Comparison of ENCODE assay signal across 13 cellular contexts in genomic region chr7:154304740-154305679, GRCh38.
DNase-seq lines count a peak whose midpoint lies in the region; ATAC-seq and TF ChIP-seq lines count a peak whose summit lies in the region.
"Had no signal": no experiment of that assay in that cellular context is flagged by ENCODE, and none has a peak within 500 bp of the region (broad histone marks: within the 10 kb centered on the region; RNA-seq: fewer than 3 reads in every experiment).

No MANE protein-coding gene starts in this region.

- no peak overlapping the region for H3K4me3 Mint-ChIP-seq in activated naive CD4-positive, alpha-beta T cell treated with anti-CD3 and anti-CD28 coated beads, Interleukin-2, amount 50 U/mL, for 24 hours
- H3K4me3 Mint-ChIP-seq: activated CD8-positive, alpha-beta T cell treated with anti-CD3 and anti-CD28 coated beads for 36 hours had no signal

- no peak overlapping the region for H2AK5ac ChIP-seq in mesendoderm (ENCODE audit: low read length)

- no CpG with 5 or more reads among the region's 57 CpGs for WGBS in mesendoderm (ENCODE audit: extremely low coverage, insufficient coverage, low lambda C conversion rate)

- BruUV-seq in OCI-LY7 (replicated peaks; lab: Mats Ljungman, UMichigan) = no TSS peak

- H3K4me2 ChIP-seq in mesendoderm (ENCODE audit: low read length) (no peak overlapping the region), OCI-LY7 (ENCODE audit: low read length) (no peak overlapping the region)

- H2BK5ac ChIP-seq in mesendoderm (ENCODE audit: low read length) = no peak overlapping the region

- CTCF ChIA-PET in OCI-LY7 (lab: Charles Lee; ENCODE audit: unreplicated experiment) = no interaction called here

- H3K18ac ChIP-seq in mesendoderm (ENCODE audit: low read length) = no peak overlapping the region

- H3K23ac ChIP-seq in mesendoderm (ENCODE audit: low read length) = no peak overlapping the region

- no peak for ATAC-seq in HG03378 (IDR thresholded peaks at IDR 0.05; ENCODE audit: unreplicated experiment)
- ATAC-seq: activated CD8-positive, alpha-beta T cell treated with anti-CD3 and anti-CD28 coated beads for 36 hours had no signal

- intact Hi-C loops in OCI-LY7 (cut with micrococcal nuclease; ENCODE audit: unreplicated experiment) = no loop called here

- no peak for DNase-seq in activated naive CD4-positive, alpha-beta T cell (lab: John Stamatoyannopoulos, UW)
- DNase-seq in cerebellar cortex (ENCODE audit: low spot score) = peak; percentile 35
- DNase-seq in mesendoderm = peak; percentile 88
- no peak for DNase-seq in NCI-H226
- no peak for DNase-seq in OCI-LY7 (ENCODE audit: low spot score)
- no peak for DNase-seq in stimulated activated CD8-positive, alpha-beta memory T cell treated with anti-CD3 and anti-CD28 coated beads, Interleukin-4, amount 100 ng/mL, for 48 hours
- DNase-seq: activated CD8-positive, alpha-beta T cell treated with anti-CD3 and anti-CD28 coated beads for 36 hours; activated gamma-delta T cell had no signal

- no peaks in the 10 kb centered on the region for H3K36me3 Mint-ChIP-seq in activated naive CD4-positive, alpha-beta T cell treated with anti-CD3 and anti-CD28 coated beads, Interleukin-2, amount 50 U/mL, for 24 hours

- H3K79me2 ChIP-seq in mesendoderm (ENCODE audit: control insufficient read depth, insufficient read depth, low read length) (no peaks in the 10 kb centered on the region), OCI-LY7 (ENCODE audit: insufficient read depth, low read depth, low read length) (no peaks in the 10 kb centered on the region)

- no peak overlapping the region for H3K9ac ChIP-seq in mesendoderm (ENCODE audit: low read length)

- no peaks in the 10 kb centered on the region for H3K9me2 ChIP-seq in OCI-LY7 (ENCODE audit: insufficient read depth, low read length)

- H4K8ac ChIP-seq in mesendoderm (ENCODE audit: low read depth, low read length) = no peak overlapping the region

- no peak overlapping the region for H4K5ac ChIP-seq in mesendoderm (ENCODE audit: low read length)

- H3K36me3 ChIP-seq in mesendoderm (ENCODE audit: control insufficient read depth, insufficient read depth, low read length) (no peaks in the 10 kb centered on the region), OCI-LY7 (ENCODE audit: insufficient read depth, low read length) (no peaks in the 10 kb centered on the region)
- H3K36me3 ChIP-seq: breast epithelium, SJSA1, thoracic aorta had no signal

- no peaks in the 10 kb centered on the region for H4K20me1 ChIP-seq in OCI-LY7 (ENCODE audit: insufficient read depth, low read length)

- peak overlapping the region; percentile 18 for H3K27ac Mint-ChIP-seq in activated naive CD4-positive, alpha-beta T cell treated with anti-CD3 and anti-CD28 coated beads, Interleukin-2, amount 50 U/mL, for 24 hours
- H3K27ac Mint-ChIP-seq: activated CD8-positive, alpha-beta T cell treated with anti-CD3 and anti-CD28 coated beads for 36 hours had no signal

- H2BK120ac ChIP-seq in mesendoderm (ENCODE audit: low read depth, low read length) = no peak overlapping the region

- no peaks in the 10 kb centered on the region for H3K9me3 Mint-ChIP-seq in activated naive CD4-positive, alpha-beta T cell treated with anti-CD3 and anti-CD28 coated beads, Interleukin-2, amount 50 U/mL, for 24 hours
- H3K9me3 Mint-ChIP-seq: activated CD8-positive, alpha-beta T cell treated with anti-CD3 and anti-CD28 coated beads for 36 hours had no signal

- H2AFZ ChIP-seq in OCI-LY7 (ENCODE audit: low read length) = no peak overlapping the region

- H3K56ac ChIP-seq in mesendoderm (ENCODE audit: low read length) = peak overlapping the region; percentile 5

- no peaks in the 10 kb centered on the region for H3K27me3 ChIP-seq in mesendoderm (ENCODE audit: insufficient read depth, low read length, poor library complexity)
- H3K27me3 ChIP-seq: SJSA1 had no signal

- POLR2A ChIA-PET in OCI-LY7 (lab: Charles Lee) = no interaction called here

- H2BK15ac ChIP-seq in mesendoderm (replicated peaks; ENCODE audit: low read depth) = no peak overlapping the region

- no peaks in the 10 kb centered on the region for H3K4me1 Mint-ChIP-seq in activated naive CD4-positive, alpha-beta T cell treated with anti-CD3 and anti-CD28 coated beads, Interleukin-2, amount 50 U/mL, for 24 hours

- peaks cover 6% of the 10 kb centered on the region for H3K27me3 Mint-ChIP-seq in activated naive CD4-positive, alpha-beta T cell treated with anti-CD3 and anti-CD28 coated beads, Interleukin-2, amount 50 U/mL, for 24 hours

- H3K79me1 ChIP-seq in mesendoderm (ENCODE audit: low read length) = no peaks in the 10 kb centered on the region

- H3K4me1 ChIP-seq in mesendoderm (ENCODE audit: control insufficient read depth, low read depth, low read length) = peaks cover 2% of the 10 kb centered on the region
- no peaks in the 10 kb centered on the region for H3K4me1 ChIP-seq in OCI-LY7 (ENCODE audit: insufficient read depth, low read length, poor library complexity, severe bottlenecking)
- H3K4me1 ChIP-seq: breast epithelium, SJSA1 had no signal

- TF ChIP-seq CTCF in OCI-LY7 (conservative IDR thresholded peaks at IDR 0.05; ENCODE audit: low read length) = no peak

- H3K9me3 ChIP-seq in OCI-LY7 (ENCODE audit: low read length) = no peaks in the 10 kb centered on the region
- H3K9me3 ChIP-seq: breast epithelium, thoracic aorta had no signal

- H3K4me3 ChIP-seq in mesendoderm (ENCODE audit: low read length) (no peak overlapping the region), OCI-LY7 (ENCODE audit: low read depth, low read length, poor library complexity, severe bottlenecking) (no peak overlapping the region)
- H3K4me3 ChIP-seq: breast epithelium, SJSA1, thoracic aorta had no signal

- H3K27ac ChIP-seq in mesendoderm (ENCODE audit: low read depth, low read length) (no peak overlapping the region), OCI-LY7 (ENCODE audit: low read depth, low read length, poor library complexity, severe bottlenecking) (no peak overlapping the region)
- H3K27ac ChIP-seq: breast epithelium, SJSA1, thoracic aorta had no signal

- H3K4ac ChIP-seq in mesendoderm (ENCODE audit: low read depth, low read length) = no peak overlapping the region

Comparison
In these comparisons a context has a peak if more than half of its experiments do, and no peak if none do; other contexts are left out.
1. DNase-seq: peak in cerebellar cortex (single experiment) and mesendoderm (single experiment); none in activated naive CD4-positive, alpha-beta T cell (0 of 4), NCI-H226 (single experiment), OCI-LY7 (single experiment) and stimulated activated CD8-positive, alpha-beta memory T cell treated with anti-CD3 and anti-CD28 coated beads, Interleukin-4, amount 100 ng/mL, for 48 hours (single experiment).